22 cellular contexts compared by ENCODE assay signal in genomic region chr17:81715872-81716673, GRCh38.
"Had no signal": no experiment of that assay in that cellular context is flagged by ENCODE, and none has a peak within 500 bp of the region (broad histone marks: within the 10 kb centered on the region; RNA-seq: fewer than 3 reads in every experiment).

No MANE protein-coding gene starts in this region.

- H3K36me3 ChIP-seq: colonic mucosa, heart left ventricle had no signal

- DNase-seq: activated CD4-positive, alpha-beta T cell treated with anti-CD3 and anti-CD28 coated beads for 36 hours; activated CD4-positive, alpha-beta T cell treated with anti-CD3 and anti-CD28 coated beads, Interleukin-2, amount 50 U/mL, for 48 hours; activated naive CD4-positive, alpha-beta T cell treated with anti-CD3 and anti-CD28 coated beads, Interleukin-2, amount 10 ng/mL, durations not matched to agents 7 days and 5 days; activated T-cell treated with anti-CD3 and anti-CD28 coated beads, Interleukin-2, amount 50 U/mL, for 48 hours; amygdala; colonic mucosa; dorsolateral prefrontal cortex; effector memory CD8-positive, alpha-beta T cell; heart left ventricle; islet precursor cell; left cardiac atrium; mesenchymal stem cell; nephron progenitor cell; nucleus accumbens; posterior cingulate gyrus; stomach; T-helper 1 cell; transverse colon had no signal

- H3K9me3 Mint-ChIP-seq: activated naive CD4-positive, alpha-beta T cell treated with anti-CD3 and anti-CD28 coated beads, Interleukin-2, amount 10 ng/mL, durations not matched to agents 7 days and 5 days; effector memory CD8-positive, alpha-beta T cell; nephron progenitor cell; stimulated activated memory B cell treated with anti-CD40 and anti-IgM and Interleukin-4, amounts not matched to agents 10 μg/mL and 1 μg/mL and 100 μg/mL, for 72 hours; WTC11 had no signal

- ATAC-seq: activated CD4-positive, alpha-beta T cell treated with anti-CD3 and anti-CD28 coated beads for 36 hours; effector memory CD8-positive, alpha-beta T cell; heart left ventricle; left cardiac atrium; right lobe of liver; stimulated activated memory B cell treated with anti-CD40 and anti-IgM and Interleukin-4, amounts not matched to agents 10 μg/mL and 1 μg/mL and 100 μg/mL, for 72 hours; WTC11 had no signal

- H3K27ac ChIP-seq: colonic mucosa, dorsolateral prefrontal cortex, heart left ventricle, right lobe of liver, skin epidermis, stomach, transverse colon had no signal

- H3K4me3 ChIP-seq: colonic mucosa, dorsolateral prefrontal cortex, heart left ventricle, right lobe of liver, skin epidermis, stomach, transverse colon had no signal

- H3K27ac Mint-ChIP-seq: activated CD4-positive, alpha-beta T cell treated with anti-CD3 and anti-CD28 coated beads for 36 hours; activated naive CD4-positive, alpha-beta T cell treated with anti-CD3 and anti-CD28 coated beads, Interleukin-2, amount 10 ng/mL, durations not matched to agents 7 days and 5 days; effector memory CD8-positive, alpha-beta T cell; nephron progenitor cell; stimulated activated memory B cell treated with anti-CD40 and anti-IgM and Interleukin-4, amounts not matched to agents 10 μg/mL and 1 μg/mL and 100 μg/mL, for 72 hours; WTC11 had no signal

- H3K27me3 Mint-ChIP-seq: activated CD4-positive, alpha-beta T cell treated with anti-CD3 and anti-CD28 coated beads for 36 hours; activated naive CD4-positive, alpha-beta T cell treated with anti-CD3 and anti-CD28 coated beads, Interleukin-2, amount 10 ng/mL, durations not matched to agents 7 days and 5 days; effector memory CD8-positive, alpha-beta T cell; stimulated activated memory B cell treated with anti-CD40 and anti-IgM and Interleukin-4, amounts not matched to agents 10 μg/mL and 1 μg/mL and 100 μg/mL, for 72 hours had no signal

- H3K4me3 Mint-ChIP-seq: activated CD4-positive, alpha-beta T cell treated with anti-CD3 and anti-CD28 coated beads for 36 hours; activated naive CD4-positive, alpha-beta T cell treated with anti-CD3 and anti-CD28 coated beads, Interleukin-2, amount 10 ng/mL, durations not matched to agents 7 days and 5 days; effector memory CD8-positive, alpha-beta T cell; nephron progenitor cell; stimulated activated memory B cell treated with anti-CD40 and anti-IgM and Interleukin-4, amounts not matched to agents 10 μg/mL and 1 μg/mL and 100 μg/mL, for 72 hours; WTC11 had no signal

- H3K9me3 ChIP-seq: colonic mucosa, heart left ventricle, right lobe of liver, stomach, transverse colon had no signal

- H3K27me3 ChIP-seq: colonic mucosa, dorsolateral prefrontal cortex, heart left ventricle, right lobe of liver, stomach, transverse colon had no signal
